Comparison of ENCODE assay signal across 18 cellular contexts in the genomic region with DNA sequence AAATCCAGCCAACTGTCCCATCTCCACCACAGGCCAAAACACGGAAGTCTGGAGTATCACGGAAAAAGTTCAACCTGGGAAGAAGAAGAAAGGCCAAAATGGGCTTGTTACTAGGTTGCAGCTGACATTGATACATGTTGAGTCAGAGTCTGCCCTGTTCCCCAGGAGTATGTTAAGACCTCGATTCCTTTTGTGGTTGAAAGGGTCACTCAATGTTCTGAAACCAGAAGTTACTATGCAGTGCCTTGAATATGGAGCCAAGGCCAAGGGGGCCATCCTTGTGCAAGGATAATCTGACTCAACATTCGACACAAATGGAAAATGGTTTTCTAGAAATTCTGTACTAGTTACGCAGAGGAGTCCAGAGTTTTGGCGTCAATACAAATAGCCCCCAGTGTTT.
DNase-seq lines count a peak whose midpoint lies in the region; ATAC-seq and TF ChIP-seq lines count a peak whose summit lies in the region.
"Had no signal": no experiment of that assay in that cellular context is flagged by ENCODE, and none has a peak within 500 bp of the region (broad histone marks: within the 10 kb centered on the region; RNA-seq: fewer than 3 reads in every experiment).

No MANE protein-coding gene starts in this region.

- H3K9ac ChIP-seq in mesenchymal stem cell (ENCODE audit: low read length): no peak overlapping the region

- 78% methylated on average over 6 of the region's 6 CpGs for WGBS in esophagus muscularis mucosa
- 86% methylated on average over 6 of the region's 6 CpGs for WGBS in mesenchymal stem cell

- H3K4me1 ChIP-seq in esophagus muscularis mucosa (peaks cover 3 to 65% (median 46%) of the 10 kb centered on the region in 4 donors), mesenchymal stem cell (ENCODE audit: control insufficient read depth, insufficient read depth, low read depth, low read length) (peaks cover 6% of the 10 kb centered on the region)

- H3K23ac ChIP-seq in mesenchymal stem cell (ENCODE audit: low read length in 2 of 2): no peak overlapping the region

- no peak overlapping the region for H3K14ac ChIP-seq in mesenchymal stem cell (ENCODE audit: low read length in 2 of 2)

- H3K4ac ChIP-seq in mesenchymal stem cell (ENCODE audit: low read depth in 1 of 2, low read length in 2 of 2): no peak overlapping the region

- TF ChIP-seq EP300 in esophagus muscularis mucosa (IDR thresholded peaks at IDR 0.05): no peak

- H3K9me3 ChIP-seq in esophagus muscularis mucosa (no peaks in the 10 kb centered on the region), mesenchymal stem cell (ENCODE audit: control insufficient read depth, low read length) (no peaks in the 10 kb centered on the region), MG63 (no peaks in the 10 kb centered on the region)

- H2BK12ac ChIP-seq in mesenchymal stem cell (ENCODE audit: low read length in 2 of 2): no peak overlapping the region

- no peak overlapping the region for H4K91ac ChIP-seq in mesenchymal stem cell (ENCODE audit: low read length)

- H3K4me3 ChIP-seq in NB4 (ENCODE audit: low read depth, low read length) (no peak overlapping the region), esophagus muscularis mucosa (no peak overlapping the region), mesenchymal stem cell (ENCODE audit: insufficient read depth in 1 of 2, low read depth in 1 of 2, low read length in 2 of 2) (no peak overlapping the region), MG63 (no peak overlapping the region)

- intact Hi-C loops in esophagus muscularis mucosa (cut with DNase I): loop anchor here (5.0 kb wide), 1 partner anchor 284 kb away; a partner anchor contains a TSS

- no peak for TF ChIP-seq CTCF in NB4 (IDR thresholded peaks at IDR 0.05; ENCODE audit: low read depth, low read length)
- no peak for TF ChIP-seq CTCF in esophagus muscularis mucosa (IDR thresholded peaks at IDR 0.05)

- H2BK120ac ChIP-seq in mesenchymal stem cell (ENCODE audit: low read depth, low read length): no peak overlapping the region

- H3K79me1 ChIP-seq in mesenchymal stem cell (replicated peaks; ENCODE audit: low read length, poor library complexity, severe bottlenecking): no peaks in the 10 kb centered on the region

- H3K27me3 ChIP-seq in esophagus muscularis mucosa (no peaks in the 10 kb centered on the region), mesenchymal stem cell (ENCODE audit: control insufficient read depth in 1 of 2, insufficient read depth in 1 of 2, low read length in 2 of 2) (peaks cover 27 to 28% of the 10 kb centered on the region in 2 experiments), MG63 (no peaks in the 10 kb centered on the region)

- no peak overlapping the region for H2BK5ac ChIP-seq in mesenchymal stem cell (ENCODE audit: low read depth, low read length, poor library complexity, severe bottlenecking)

- H3K4me2 ChIP-seq in mesenchymal stem cell (ENCODE audit: low read length, poor library complexity, severe bottlenecking): no peak overlapping the region

- H2AK5ac ChIP-seq in mesenchymal stem cell (ENCODE audit: low read length, severe bottlenecking): no peak overlapping the region

- peak overlapping the region; percentile 37 to 88 (median 45) for H3K27ac ChIP-seq in esophagus muscularis mucosa (replicated peaks in 1 of 4)
- no peak overlapping the region for H3K27ac ChIP-seq in mesenchymal stem cell (ENCODE audit: low read length, poor library complexity, severe bottlenecking)
- H3K27ac ChIP-seq: C4-2B had no signal

- no peak overlapping the region for H2AFZ ChIP-seq in mesenchymal stem cell (ENCODE audit: low read depth, low read length)

- ATAC-seq in HG02678 (IDR thresholded peaks at IDR 0.05; ENCODE audit: unreplicated experiment) (no peak), GM19328 (IDR thresholded peaks at IDR 0.05; ENCODE audit: unreplicated experiment) (no peak)
- ATAC-seq: Panc1 had no signal

- DNase-seq in ELR (ENCODE audit: low read depth) (peak; percentile 28), NB4 (ENCODE audit: low read depth) (peak; percentile 25), esophagus muscularis mucosa (ENCODE audit: extremely low spot score) (no peak), mesenchymal stem cell (peak; percentile 13), MG63 (no peak)
- no peak for DNase-seq in stimulated activated naive CD4-positive, alpha-beta T cell treated with Interleukin-2 at 50 U/mL for 16 hours (lab: John Stamatoyannopoulos, UW)
- DNase-seq: DMS153, H9, NCI-H1417, NCI-H1930, NCI-H2171, NCI-H510A, NCI-H82, Right ventricle myocardium superior had no signal

- H3K18ac ChIP-seq in mesenchymal stem cell (ENCODE audit: low read depth in 1 of 2, low read length in 2 of 2): no peak overlapping the region

- H3K36me3 ChIP-seq in esophagus muscularis mucosa (peaks cover 0 to 75% (median 32%) of the 10 kb centered on the region in 4 donors), mesenchymal stem cell (ENCODE audit: control insufficient read depth in 1 of 2, insufficient read depth in 2 of 2, low read depth in 1 of 2, low read length in 2 of 2) (no peaks in the 10 kb centered on the region), MG63 (no peaks in the 10 kb centered on the region)

- no peak overlapping the region for H4K8ac ChIP-seq in mesenchymal stem cell (ENCODE audit: low read length)

- TF ChIP-seq POLR2A in NB4 (IDR thresholded peaks at IDR 0.05; ENCODE audit: extremely low read depth, insufficient read length) (no peak), esophagus muscularis mucosa (IDR thresholded peaks at IDR 0.05; ENCODE audit: low read depth) (no peak)

- H2BK15ac ChIP-seq in mesenchymal stem cell (ENCODE audit: low read depth, poor library complexity, severe bottlenecking): no peak overlapping the region

Comparison
In these comparisons a context has a peak if more than half of its experiments do, and no peak if none do; other contexts are left out.
1. DNase-seq: peak in ELR (single experiment), NB4 (single experiment) and mesenchymal stem cell (single experiment); none in esophagus muscularis mucosa (single experiment), stimulated activated naive CD4-positive, alpha-beta T cell treated with Interleukin-2 at 50 U/mL for 16 hours (single experiment) and MG63 (single experiment).